ENCODE assay signal across 8 cellular contexts in the genomic region with DNA sequence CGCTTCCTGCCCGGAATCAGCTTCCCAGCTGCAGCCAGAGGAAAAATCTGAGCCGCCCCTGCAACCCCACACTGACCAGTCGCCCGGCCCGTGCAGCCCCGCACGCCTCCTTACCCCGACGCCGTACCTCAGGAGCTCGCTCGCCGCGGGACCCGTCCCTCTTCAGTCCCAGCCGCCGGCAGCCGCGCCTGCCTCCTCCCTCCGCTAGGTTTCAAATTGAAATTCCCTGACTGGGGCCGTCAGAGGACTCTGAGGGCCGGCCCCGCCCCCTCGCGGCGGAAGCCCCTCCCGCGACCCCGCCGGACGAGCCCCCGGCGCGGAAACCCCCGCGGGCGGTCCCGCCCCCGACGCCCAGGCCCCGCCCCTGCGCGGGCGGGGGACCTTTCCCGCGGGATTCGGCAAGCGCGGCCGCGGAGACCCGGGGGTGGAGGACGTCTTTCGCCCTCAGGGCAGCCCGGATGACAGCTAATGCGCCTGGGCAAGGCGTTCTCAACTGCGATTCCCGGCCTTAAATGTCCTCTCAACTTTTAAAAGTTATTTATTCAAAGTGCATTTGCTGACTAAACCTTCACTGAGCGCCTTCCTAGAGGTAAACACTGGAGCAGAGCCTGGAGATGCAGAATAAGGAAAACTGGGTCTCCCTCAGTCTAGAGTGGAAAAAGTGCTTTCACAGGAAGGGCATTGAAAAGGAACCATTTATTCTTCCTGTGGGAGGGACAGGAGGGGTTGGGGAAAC. TPM values are rescaled to one million over a fixed set of nuclear protein-coding genes. Genes with fewer than 3 reads are reported as not detected.
DNase-seq lines count a peak whose midpoint lies in the region; ATAC-seq and FAIRE-seq lines count a peak whose summit lies in the region.

TSS of gene EPB41L2 (minus strand) at position 218 of the 736 bp plus-strand sequence. CDS start 106,760 bp downstream, outside the sequence.

- no peak for FAIRE-seq in urothelium cell line (lab: Jason Lieb, UNC)

- H3K9me3 ChIP-seq in Karpas-422 (ENCODE audit: low read length), result no peaks in the 10 kb centered on the region
- H3K9me3 ChIP-seq in T-helper 17 cell (ENCODE audit: control insufficient read depth, low read length, poor library complexity, severe bottlenecking), result no peaks in the 10 kb centered on the region

- intact Hi-C loops in left ventricle myocardium superior (cut with micrococcal nuclease), result no loop called here

- H3K27me3 ChIP-seq in Karpas-422 (ENCODE audit: low read length), result no peaks in the 10 kb centered on the region

- H3K9me2 ChIP-seq in Karpas-422 (replicated peaks; ENCODE audit: insufficient read depth, low read length), result no peaks in the 10 kb centered on the region

- no peaks in the 10 kb centered on the region for H3K27me3 Mint-ChIP-seq in T-helper 17 cell

- no peaks in the 10 kb centered on the region for H3K79me2 ChIP-seq in Karpas-422 (ENCODE audit: low read length)

- H3K27ac Mint-ChIP-seq in T-helper 17 cell, result peak within 1 kb of the TSS; percentile 82

- H3K27ac ChIP-seq in Karpas-422 (ENCODE audit: low read length), result no peak within 1 kb of the TSS

- H3K4me3 ChIP-seq in Karpas-422 (ENCODE audit: low read length), result peak within 1 kb of the TSS; percentile 68

- no peaks in the 10 kb centered on the region for H4K20me1 ChIP-seq in Karpas-422 (ENCODE audit: insufficient read depth, low read depth, low read length)

- H2AFZ ChIP-seq in Karpas-422 (ENCODE audit: low read length), result no peak within 1 kb of the TSS

- ATAC-seq in GM21786 (IDR thresholded peaks at IDR 0.05; ENCODE audit: unreplicated experiment) (peak; percentile 72), T-helper 17 cell (peak; percentile 90), left ventricle myocardium superior (peak; percentile 99)

- H3K4me1 ChIP-seq in Karpas-422 (ENCODE audit: low read length), result peaks cover 10% of the 10 kb centered on the region

- DNase-seq in ELF-1 (ENCODE audit: low read depth, low spot score), result peak; percentile 91
- DNase-seq in Karpas-422, result peak; percentile 81
- DNase-seq in T-helper 17 cell, result peak; percentile 77 to 78 (median 78)
- peak; percentile 38 to 93 (median 80) for DNase-seq in amygdala (lab: John Stamatoyannopoulos, UW)
- DNase-seq in left ventricle myocardium superior, result peak; percentile 95
- peak; percentile 67 for DNase-seq in pulmonary artery endothelial cell (ENCODE audit: low read depth, low spot score)
- peak; percentile 94 for DNase-seq in urothelium cell line (ENCODE audit: low spot score)

- peak within 1 kb of the TSS; percentile 93 for H3K4me3 Mint-ChIP-seq in T-helper 17 cell

- peaks cover 15% of the 10 kb centered on the region for H3K4me1 Mint-ChIP-seq in T-helper 17 cell

- peak within 1 kb of the TSS; percentile 60 for H3K9ac ChIP-seq in Karpas-422 (ENCODE audit: low read length)

- peak within 1 kb of the TSS; percentile 72 for H3K4me2 ChIP-seq in Karpas-422 (ENCODE audit: low read depth, low read length, poor library complexity, severe bottlenecking)

- H3K36me3 ChIP-seq in Karpas-422 (ENCODE audit: insufficient read depth, low read length), result no peaks in the 10 kb centered on the region

- no peaks in the 10 kb centered on the region for H3K36me3 Mint-ChIP-seq in T-helper 17 cell (ENCODE audit: low read depth)

RNA-seq across cellular contexts. Expression of gene EPB41L2, which starts in this region (rescaled TPM):
- total RNA-seq in Karpas-422 (2014; rRNA removed; shearing (Covaris generic); ENCODE audit: low replicate concordance), result 1.7 and 3.7 TPM in 2 replicates
- total RNA-seq in T-helper 17 cell (10 to 100 TPM; 14.0 to 20.5 TPM), left ventricle myocardium superior (91.8 TPM), pulmonary artery endothelial cell (66.4 and 74.7 TPM in 2 replicates)
